ENCODE assay signal across 8 cellular contexts in genomic region chr22:29344137-29344536, GRCh38. TPM values are rescaled to one million over a fixed set of nuclear protein-coding genes. Genes with fewer than 3 reads are reported as not detected.
DNase-seq lines count a peak whose midpoint lies in the region; ATAC-seq lines count a peak whose summit lies in the region.

No MANE protein-coding gene starts in this region.

- no peak overlapping the region for H3K14ac ChIP-seq in neuronal stem cell (ENCODE audit: low read length)

- peak overlapping the region; percentile 9 for H3K9ac ChIP-seq in neuronal stem cell (ENCODE audit: low read depth, low read length, poor library complexity)

- no peak overlapping the region for H2BK12ac ChIP-seq in neuronal stem cell (ENCODE audit: low read length)

- H3K4me2 ChIP-seq in neuronal stem cell (ENCODE audit: insufficient read depth, low read length, poor library complexity, severe bottlenecking): no peak overlapping the region

- DNase-seq in DMS153 (lab: John Stamatoyannopoulos, UW) (peak; percentile 89), NCI-H2171 treated with DMSO at 0.1 percent for 48 hours (lab: John Stamatoyannopoulos, UW) (peak; percentile 79), dermis blood vessel endothelial cell (peak; percentile 69), neuronal stem cell (ENCODE audit: low spot score) (no peak), DMS114 treated with DMSO at 0.1 percent for 48 hours (lab: John Stamatoyannopoulos, UW; ENCODE audit: unreplicated experiment) (no peak)

- H3K79me1 ChIP-seq in neuronal stem cell (ENCODE audit: low read depth, low read length): peaks cover 4% of the 10 kb centered on the region

- H3K27me3 ChIP-seq in neuronal stem cell (ENCODE audit: control insufficient read depth in 3 of 3, insufficient read depth in 3 of 3, low read depth in 1 of 3, low read length in 3 of 3): no peaks in the 10 kb centered on the region

- H3K27ac ChIP-seq in neuronal stem cell (replicated peaks; ENCODE audit: low read length): no peak overlapping the region

- H2BK120ac ChIP-seq in neuronal stem cell (ENCODE audit: low read depth, low read length): no peak overlapping the region

- H3K36me3 ChIP-seq in neuronal stem cell (replicated peaks in 1 of 2; ENCODE audit: control insufficient read depth in 2 of 2, insufficient read depth in 2 of 2, low read length in 2 of 2): peaks cover 45 to 93% of the 10 kb centered on the region in 2 donors

- H3K4me1 ChIP-seq in neuronal stem cell (ENCODE audit: control insufficient read depth in 2 of 2, insufficient read depth in 1 of 2, low read depth in 1 of 2, low read length in 2 of 2): peaks cover 0 to 13% of the 10 kb centered on the region in 2 donors

- H3K9me3 ChIP-seq in neuronal stem cell (replicated peaks in 1 of 2; ENCODE audit: control insufficient read depth in 2 of 2, insufficient read depth in 1 of 2, low read depth in 1 of 2, low read length in 2 of 2): no peaks in the 10 kb centered on the region

- no peak overlapping the region for H3K4ac ChIP-seq in neuronal stem cell (ENCODE audit: low read length)

- no peak overlapping the region for H3K23ac ChIP-seq in neuronal stem cell (ENCODE audit: low read depth, low read length, poor library complexity)

- no peak overlapping the region for H2BK5ac ChIP-seq in neuronal stem cell (ENCODE audit: low read length)

- H4K8ac ChIP-seq in neuronal stem cell (ENCODE audit: low read depth, low read length): no peak overlapping the region

- no peak overlapping the region for H2AFZ ChIP-seq in neuronal stem cell (ENCODE audit: low read length)

- H3K4me3 ChIP-seq in neuronal stem cell (ENCODE audit: low read length in 2 of 2): no peak overlapping the region

- no peak overlapping the region for H4K91ac ChIP-seq in neuronal stem cell (ENCODE audit: low read depth, low read length, poor library complexity)

- H2AK5ac ChIP-seq in neuronal stem cell (ENCODE audit: low read depth, low read length): no peak overlapping the region

- ATAC-seq in GM19463 (IDR thresholded peaks at IDR 0.05; ENCODE audit: unreplicated experiment) (no peak), HG03097 (IDR thresholded peaks at IDR 0.05; ENCODE audit: low FRiP score, unreplicated experiment) (no peak), GM18868 (IDR thresholded peaks at IDR 0.05; ENCODE audit: unreplicated experiment) (no peak)

- no CpG with 5 or more reads among the region's 5 CpGs for WGBS in neuronal stem cell (ENCODE audit: extremely low coverage in 2 of 2, insufficient read length in 2 of 2, insufficient replicate concordance in 1 of 2), 2 donors

- no peak overlapping the region for H2BK15ac ChIP-seq in neuronal stem cell (ENCODE audit: low read length)

- no peak overlapping the region for H3K18ac ChIP-seq in neuronal stem cell (ENCODE audit: low read length)

RNA-seq across cellular contexts. Expression of gene RASL10A, which starts 28.6 kb away (rescaled TPM):
- total RNA-seq in dermis blood vessel endothelial cell: 1.1 and 2.7 TPM in 2 replicates
- polyA plus RNA-seq in neuronal stem cell (2013, experiment 1 of 2): 0.56 TPM
- polyA plus RNA-seq in neuronal stem cell (2013, experiment 2 of 2): 0.53 TPM

RNA-seq across cellular contexts. Expression of gene GAS2L1, which starts 37.7 kb away (rescaled TPM):
- 24.7 and 44.4 TPM in 2 replicates for total RNA-seq in dermis blood vessel endothelial cell
- 7.7 TPM for polyA plus RNA-seq in neuronal stem cell (2013, experiment 1 of 2)
- polyA plus RNA-seq in neuronal stem cell (2013, experiment 2 of 2): 7.4 TPM

RNA-seq across cellular contexts. Expression of gene AP1B1, which starts 44.2 kb away (rescaled TPM):
- total RNA-seq in dermis blood vessel endothelial cell: 191 and 282 TPM in 2 replicates
- 25.9 TPM for polyA plus RNA-seq in neuronal stem cell (2013, experiment 1 of 2)
- 25.4 TPM for polyA plus RNA-seq in neuronal stem cell (2013, experiment 2 of 2)

Comparison
In these comparisons a context has a peak if more than half of its experiments do, and no peak if none do; other contexts are left out.
1. DNase-seq: peak in DMS153 (single experiment), NCI-H2171 treated with DMSO at 0.1 percent for 48 hours (single experiment) and dermis blood vessel endothelial cell (single experiment); none in neuronal stem cell (single experiment) and DMS114 treated with DMSO at 0.1 percent for 48 hours (single experiment).